ENCODE assay signal across 29 cellular contexts in the genomic region with DNA sequence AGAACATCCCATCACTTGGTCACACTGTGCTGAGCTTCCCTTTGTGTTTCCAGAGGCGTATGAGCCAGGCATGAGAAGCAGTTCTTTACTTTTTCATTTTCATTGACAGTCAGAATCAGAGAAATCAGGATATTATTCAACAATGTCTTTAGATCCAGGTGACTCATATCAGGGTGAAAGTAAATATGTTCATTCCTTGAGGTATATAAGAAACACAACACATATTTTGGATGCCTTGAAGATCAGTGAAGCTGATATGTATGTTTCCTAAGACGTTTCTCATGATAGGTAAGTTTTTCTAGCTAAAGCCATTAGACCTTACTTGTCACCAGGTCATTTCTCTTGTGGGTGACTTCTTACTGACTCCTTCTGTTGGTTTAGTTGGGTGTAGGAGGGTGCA.
"Had no signal": no experiment of that assay in that cellular context is flagged by ENCODE, and none has a peak within 500 bp of the region (broad histone marks: within the 10 kb centered on the region; RNA-seq: fewer than 3 reads in every experiment).

No MANE protein-coding gene starts in this region.

- H3K4me1 ChIP-seq: ascending aorta had no signal

- H3K27ac ChIP-seq: ascending aorta, WERI-Rb-1 had no signal

- ATAC-seq: activated CD4-positive, alpha-beta T cell treated with anti-CD3 and anti-CD28 coated beads for 36 hours; activated CD4-positive, CD25-positive, alpha-beta regulatory T cell treated with anti-CD3 and anti-CD28 coated beads, Interleukin-2, amount 50 U/mL, for 24 hours; activated CD8-positive, alpha-beta memory T cell treated with anti-CD3 and anti-CD28 coated beads, Interleukin-2, amount 10 ng/mL, durations not matched to agents 7 days and 5 days; activated CD8-positive, alpha-beta T cell treated with anti-CD3 and anti-CD28 coated beads, Interleukin-2, amount 10 ng/mL, durations not matched to agents 7 days and 5 days; activated naive CD8-positive, alpha-beta T cell treated with anti-CD3 and anti-CD28 coated beads, Interleukin-2, amount 50 U/mL, for 24 hours; WTC11 had no signal

- H3K9me3 ChIP-seq: ascending aorta had no signal

- H3K4me3 ChIP-seq: ascending aorta had no signal

- H3K36me3 ChIP-seq: ascending aorta, WERI-Rb-1 had no signal

- DNase-seq: activated CD4-positive, alpha-beta memory T cell treated with anti-CD3 and anti-CD28 coated beads, Interleukin-2, amount 10 ng/mL, durations not matched to agents 7 days and 5 days; activated CD4-positive, alpha-beta T cell treated with anti-CD3 and anti-CD28 coated beads for 1 hour; activated CD4-positive, alpha-beta T cell treated with anti-CD3 and anti-CD28 coated beads for 36 hours; activated CD4-positive, alpha-beta T cell treated with anti-CD3 and anti-CD28 coated beads for 48 hours; activated CD4-positive, alpha-beta T cell treated with anti-CD3 and anti-CD28 coated beads, Interleukin-2, amount 10 ng/mL, durations not matched to agents 7 days and 5 days; activated CD4-positive, alpha-beta T cell treated with anti-CD3 and anti-CD28 coated beads, Interleukin-2, amount 50 U/mL, for 48 hours; activated CD4-positive, CD25-positive, alpha-beta regulatory T cell; activated CD8-positive, alpha-beta memory T cell treated with anti-CD3 and anti-CD28 coated beads for 24 hours; activated CD8-positive, alpha-beta memory T cell treated with anti-CD3 and anti-CD28 coated beads, Interleukin-2, amount 10 ng/mL, durations not matched to agents 7 days and 5 days; activated CD8-positive, alpha-beta memory T cell treated with anti-CD3 and anti-CD28 coated beads, Interleukin-2, amount 50 U/mL, for 48 hours; activated CD8-positive, alpha-beta T cell treated with anti-CD3 and anti-CD28 coated beads, Interleukin-2, amount 10 ng/mL, durations not matched to agents 7 days and 5 days; activated effector memory CD4-positive, alpha-beta T cell treated with Interleukin-2 at 50 U/mL for 16 hours; activated gamma-delta T cell; activated naive CD4-positive, alpha-beta T cell treated with anti-CD3 and anti-CD28 coated beads, Interleukin-2, amount 10 ng/mL, durations not matched to agents 7 days and 5 days; activated naive CD4-positive, alpha-beta T cell treated with Interleukin-2 at 50 U/mL for 16 hours; activated naive CD8-positive, alpha-beta T cell treated with anti-CD3 and anti-CD28 coated beads, Interleukin-2, amount 10 ng/mL, durations not matched to agents 7 days and 5 days; activated naive CD8-positive, alpha-beta T cell treated with anti-CD3 and anti-CD28 coated beads, Interleukin-2, amount 50 U/mL, for 24 hours; activated T-cell treated with anti-CD3 and anti-CD28 coated beads, Interleukin-2, amount 50 U/mL, for 24 hours; activated T-cell treated with anti-CD3 and anti-CD28 coated beads, Interleukin-2, amount 50 U/mL, for 48 hours; amygdala; anterior cingulate cortex; central memory CD4-positive, alpha-beta T cell; T-helper 1 cell; T-helper 2 cell; T-helper 9 cell; WERI-Rb-1 had no signal

- H3K27me3 ChIP-seq: ascending aorta had no signal
